In genomic region chr2:54634564-54635511, GRCh38 we compare ENCODE assay signal across 8 cellular contexts.
DNase-seq lines count a peak whose midpoint lies in the region; ATAC-seq and TF ChIP-seq lines count a peak whose summit lies in the region.

No MANE protein-coding gene starts in this region.

- H3K9me2 ChIP-seq in hepatocyte (replicated peaks; ENCODE audit: insufficient read depth), result no peaks in the 10 kb centered on the region

- intact Hi-C loops in stomach (cut with DNase I; ENCODE audit: low total_unique reads), result no loop called here

- peaks cover 11% of the 10 kb centered on the region for H4K20me1 ChIP-seq in hepatocyte (ENCODE audit: insufficient read depth, poor library complexity, severe bottlenecking)

- peaks cover 0 to 2% (median 0%) of the 10 kb centered on the region in 5 donors for H3K9me3 Mint-ChIP-seq in CD8-positive, alpha-beta memory T cell

- H3K36me3 Mint-ChIP-seq in CD8-positive, alpha-beta memory T cell, result peaks cover 12 to 94% (median 28%) of the 10 kb centered on the region in 3 donors

- 68% methylated on average over 16 of the region's 16 CpGs for WGBS in hepatocyte (ENCODE audit: low lambda C conversion rate, missing lambda C conversion rate)
- 64 to 72% (median 70%) methylated on average over 16 of the region's 16 CpGs for WGBS in stomach, 5 donors

- no peak for TF ChIP-seq POLR2A in stomach (IDR thresholded peaks at IDR 0.05)

- peak overlapping the region; percentile 46 for H3K9ac ChIP-seq in adipocyte (ENCODE audit: low read length)

- no peaks in the 10 kb centered on the region for H3K9me3 ChIP-seq in CD8-positive, alpha-beta memory T cell (ENCODE audit: low read length)
- H3K9me3 ChIP-seq in adipocyte (ENCODE audit: control insufficient read depth, low read length), result no peaks in the 10 kb centered on the region
- H3K9me3 ChIP-seq in hepatocyte (ENCODE audit: low read depth), result no peaks in the 10 kb centered on the region
- no peaks in the 10 kb centered on the region for H3K9me3 ChIP-seq in stomach

- no peak overlapping the region for H3K27ac ChIP-seq in CD8-positive, alpha-beta memory T cell (ENCODE audit: low read depth, low read length)
- H3K27ac ChIP-seq in hepatocyte, result peak overlapping the region; percentile 68
- H3K27ac ChIP-seq in stomach, result peak overlapping the region; percentile 9 to 80 (median 71)

- ATAC-seq in GM19397 (IDR thresholded peaks at IDR 0.05; ENCODE audit: unreplicated experiment) (peak; percentile 76), HG03442 (IDR thresholded peaks at IDR 0.05; ENCODE audit: unreplicated experiment) (peak; percentile 66)

- H3K4me2 ChIP-seq in hepatocyte, result peak overlapping the region; percentile 4

- no peak for TF ChIP-seq EP300 in stomach (IDR thresholded peaks at IDR 0.05)

- peak overlapping the region in 2 of 7 donors; percentile 13 to 45 for H3K4me3 Mint-ChIP-seq in CD8-positive, alpha-beta memory T cell

- no peaks in the 10 kb centered on the region for H3K27me3 Mint-ChIP-seq in CD8-positive, alpha-beta memory T cell

- no peaks in the 10 kb centered on the region for H3K27me3 ChIP-seq in CD8-positive, alpha-beta memory T cell (ENCODE audit: insufficient read depth, low read length, poor library complexity, severe bottlenecking)
- no peaks in the 10 kb centered on the region for H3K27me3 ChIP-seq in adipocyte (replicated peaks; ENCODE audit: control insufficient read depth, insufficient read depth, low read length)
- no peaks in the 10 kb centered on the region for H3K27me3 ChIP-seq in hepatocyte
- H3K27me3 ChIP-seq in stomach, result no peaks in the 10 kb centered on the region

- POLR2A ChIA-PET in CD8-positive, alpha-beta memory T cell (lab: Charles Lee), result no interaction called here

- H3K79me2 ChIP-seq in hepatocyte, result peaks cover 87% of the 10 kb centered on the region

- H3K36me3 ChIP-seq in CD8-positive, alpha-beta memory T cell (ENCODE audit: insufficient read depth, low read length), result peaks cover 78% of the 10 kb centered on the region
- H3K36me3 ChIP-seq in adipocyte (ENCODE audit: control insufficient read depth, insufficient read depth, low read length, severe bottlenecking), result peaks cover 83% of the 10 kb centered on the region
- H3K36me3 ChIP-seq in hepatocyte (replicated peaks; ENCODE audit: insufficient read depth, low read depth), result peaks cover 3% of the 10 kb centered on the region
- H3K36me3 ChIP-seq in stomach, result peaks cover 45 to 97% (median 80%) of the 10 kb centered on the region in 4 donors

- peaks cover 12 to 38% (median 22%) of the 10 kb centered on the region in 3 donors for H3K4me1 Mint-ChIP-seq in CD8-positive, alpha-beta memory T cell

- CTCF ChIA-PET in CD8-positive, alpha-beta memory T cell (lab: Charles Lee), result no interaction called here

- peak overlapping the region; percentile 35 to 83 (median 63) for H3K27ac Mint-ChIP-seq in CD8-positive, alpha-beta memory T cell

- TF ChIP-seq CTCF in hepatocyte (IDR thresholded peaks at IDR 0.05; ENCODE audit: poor library complexity), result no peak
- no peak for TF ChIP-seq CTCF in stomach (IDR thresholded peaks at IDR 0.05)

- DNase-seq in CD8-positive, alpha-beta memory T cell, result peak in 1 of 5 donors; percentile 44
- DNase-seq in adipocyte (ENCODE audit: low read depth), result peak; percentile 62
- DNase-seq in hepatocyte (ENCODE audit: low spot score), result no peak
- DNase-seq in stomach, result no peak
- DNase-seq in NCI-H748 (lab: John Stamatoyannopoulos, UW; ENCODE audit: unreplicated experiment), result no peak
- no peak for DNase-seq in stimulated activated CD4-positive, alpha-beta T cell treated with anti-CD3 and anti-CD28 coated beads, Interleukin-2, amount 100 ng/mL, for 24 hours

- no peak overlapping the region for H3K4me3 ChIP-seq in CD8-positive, alpha-beta memory T cell (ENCODE audit: low read length)
- H3K4me3 ChIP-seq in adipocyte (ENCODE audit: low read length), result peak overlapping the region; percentile 58
- no peak overlapping the region for H3K4me3 ChIP-seq in hepatocyte
- H3K4me3 ChIP-seq in stomach, result no peak overlapping the region

- H3K4me1 ChIP-seq in CD8-positive, alpha-beta memory T cell (ENCODE audit: insufficient read depth, low read length), result peaks cover 25% of the 10 kb centered on the region
- H3K4me1 ChIP-seq in adipocyte (ENCODE audit: control insufficient read depth, insufficient read depth, low read length), result peaks cover 59% of the 10 kb centered on the region
- H3K4me1 ChIP-seq in hepatocyte (ENCODE audit: insufficient read depth), result peaks cover 22% of the 10 kb centered on the region
- peaks cover 42 to 96% (median 71%) of the 10 kb centered on the region in 4 donors for H3K4me1 ChIP-seq in stomach

- no peak overlapping the region for H2AFZ ChIP-seq in hepatocyte
